Comparison of ENCODE assay signal across 9 cellular contexts in the genomic region with DNA sequence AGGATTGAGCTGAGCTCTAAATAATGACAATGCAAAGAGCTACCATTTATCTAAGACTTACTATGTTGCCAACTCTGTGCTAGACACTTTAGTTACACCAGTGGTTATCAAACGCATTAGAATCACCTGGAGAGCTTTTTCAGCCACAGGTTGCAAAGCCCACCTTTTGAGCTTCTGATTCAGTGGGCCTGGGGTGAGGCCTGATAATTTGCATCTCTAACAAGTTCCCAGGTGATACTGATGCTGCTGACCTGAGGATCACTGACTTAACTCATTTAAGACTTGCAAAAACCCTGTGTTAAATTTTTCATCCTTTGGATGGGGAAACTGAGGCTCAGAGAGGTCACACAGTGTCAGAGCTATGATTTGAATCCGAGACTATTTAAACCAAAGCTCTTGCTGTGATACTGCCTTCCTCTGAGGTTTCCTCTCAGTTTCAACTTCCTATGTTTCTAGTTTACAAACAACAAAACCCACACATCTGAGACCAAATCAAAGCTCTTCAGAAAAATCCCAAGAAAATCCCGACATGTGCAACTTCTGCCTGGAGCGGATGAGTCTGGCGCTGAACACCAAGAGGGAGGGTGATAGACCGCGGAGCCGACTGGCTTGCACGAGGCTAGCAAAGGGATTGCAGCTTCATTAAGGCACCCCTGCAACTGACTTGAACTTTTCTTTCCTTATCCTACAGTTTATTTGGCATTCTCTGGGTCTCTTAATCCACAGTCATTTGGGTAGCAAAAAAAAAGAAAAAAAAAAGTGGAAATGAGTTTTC.
DNase-seq lines count a peak whose midpoint lies in the region; ATAC-seq and TF ChIP-seq lines count a peak whose summit lies in the region.
"Had no signal": no experiment of that assay in that cellular context is flagged by ENCODE, and none has a peak within 500 bp of the region (broad histone marks: within the 10 kb centered on the region; RNA-seq: fewer than 3 reads in every experiment).

No MANE protein-coding gene starts in this region.

- no peaks in the 10 kb centered on the region for H3K27me3 ChIP-seq in BE2C

- no peak for TF ChIP-seq CTCF in BE2C (IDR thresholded peaks at IDR 0.05; ENCODE audit: low read depth, low read length)

- H3K4me1 Mint-ChIP-seq in immature natural killer cell = peaks cover 8 to 10% of the 10 kb centered on the region in 2 donors
- H3K4me1 Mint-ChIP-seq in stimulated activated naive B cell treated with anti-CD40 and anti-IgM and Interleukin-4, amounts not matched to agents 10 μg/mL and 1 μg/mL and 100 μg/mL, for 72 hours = peaks cover 11 to 17% of the 10 kb centered on the region in 2 donors
- peaks cover 13% of the 10 kb centered on the region for H3K4me1 Mint-ChIP-seq in activated naive CD4-positive, alpha-beta T cell treated with anti-CD3 and anti-CD28 coated beads for 36 hours (ENCODE audit: low read depth)

- no peaks in the 10 kb centered on the region for H3K36me3 ChIP-seq in BE2C

- peak; percentile 7 for DNase-seq in HCEC 1CT
- DNase-seq in amniotic epithelial cell (ENCODE audit: low read depth) = peak; percentile 47
- DNase-seq in immature natural killer cell = no peak
- no peak for DNase-seq in stimulated activated naive B cell treated with anti-CD40 and anti-IgM and Interleukin-4, amounts not matched to agents 10 μg/mL and 1 μg/mL and 100 μg/mL, for 72 hours
- no peak for DNase-seq in activated naive CD4-positive, alpha-beta T cell treated with anti-CD3 and anti-CD28 coated beads for 36 hours
- no peak for DNase-seq in mucosa of gallbladder (ENCODE audit: low spot score)
- DNase-seq in BE2C = no peak
- DNase-seq: activated gamma-delta T cell had no signal

- H3K4me3 ChIP-seq in BE2C (ENCODE audit: low read depth, low read length) = no peak overlapping the region; the same call in 1 of the 2 replicates

- no peaks in the 10 kb centered on the region for H3K4me1 ChIP-seq in BE2C

- intact Hi-C loops in activated naive CD4-positive, alpha-beta T cell treated with anti-CD3 and anti-CD28 coated beads for 36 hours (cut with micrococcal nuclease) = no loop called here

- H3K9me3 ChIP-seq in BE2C = no peaks in the 10 kb centered on the region

- H3K27me3 Mint-ChIP-seq in immature natural killer cell (ENCODE audit: low read depth in 3 of 3) = peaks cover 0 to 9% (median 6%) of the 10 kb centered on the region in 3 donors
- peaks cover 4 to 23% of the 10 kb centered on the region in 2 donors for H3K27me3 Mint-ChIP-seq in stimulated activated naive B cell treated with anti-CD40 and anti-IgM and Interleukin-4, amounts not matched to agents 10 μg/mL and 1 μg/mL and 100 μg/mL, for 72 hours
- peaks cover 14% of the 10 kb centered on the region for H3K27me3 Mint-ChIP-seq in activated naive CD4-positive, alpha-beta T cell treated with anti-CD3 and anti-CD28 coated beads for 36 hours (ENCODE audit: low read depth)

- H3K4me3 Mint-ChIP-seq in immature natural killer cell = peak overlapping the region in 4 of 5 donors; percentile 11 to 49 (median 44)
- H3K4me3 Mint-ChIP-seq in stimulated activated naive B cell treated with anti-CD40 and anti-IgM and Interleukin-4, amounts not matched to agents 10 μg/mL and 1 μg/mL and 100 μg/mL, for 72 hours = peak overlapping the region; percentile 20 to 71
- no peak overlapping the region for H3K4me3 Mint-ChIP-seq in activated naive CD4-positive, alpha-beta T cell treated with anti-CD3 and anti-CD28 coated beads for 36 hours

- no peak overlapping the region for H3K27ac Mint-ChIP-seq in immature natural killer cell
- H3K27ac Mint-ChIP-seq in stimulated activated naive B cell treated with anti-CD40 and anti-IgM and Interleukin-4, amounts not matched to agents 10 μg/mL and 1 μg/mL and 100 μg/mL, for 72 hours = no peak overlapping the region
- H3K27ac Mint-ChIP-seq in activated naive CD4-positive, alpha-beta T cell treated with anti-CD3 and anti-CD28 coated beads for 36 hours = no peak overlapping the region

- peaks cover 0 to 2% (median 0%) of the 10 kb centered on the region in 6 donors for H3K9me3 Mint-ChIP-seq in immature natural killer cell
- no peaks in the 10 kb centered on the region for H3K9me3 Mint-ChIP-seq in stimulated activated naive B cell treated with anti-CD40 and anti-IgM and Interleukin-4, amounts not matched to agents 10 μg/mL and 1 μg/mL and 100 μg/mL, for 72 hours
- H3K9me3 Mint-ChIP-seq in activated naive CD4-positive, alpha-beta T cell treated with anti-CD3 and anti-CD28 coated beads for 36 hours = no peaks in the 10 kb centered on the region

- CTCF ChIA-PET in activated naive CD4-positive, alpha-beta T cell treated with anti-CD3 and anti-CD28 coated beads for 36 hours (lab: Charles Lee) = no interaction called here

- no peaks in the 10 kb centered on the region for H3K36me3 Mint-ChIP-seq in immature natural killer cell
- no peaks in the 10 kb centered on the region for H3K36me3 Mint-ChIP-seq in stimulated activated naive B cell treated with anti-CD40 and anti-IgM and Interleukin-4, amounts not matched to agents 10 μg/mL and 1 μg/mL and 100 μg/mL, for 72 hours
- no peaks in the 10 kb centered on the region for H3K36me3 Mint-ChIP-seq in activated naive CD4-positive, alpha-beta T cell treated with anti-CD3 and anti-CD28 coated beads for 36 hours (ENCODE audit: low read depth)

- peak; percentile 18 to 33 for ATAC-seq in stimulated activated naive B cell treated with anti-CD40 and anti-IgM and Interleukin-4, amounts not matched to agents 10 μg/mL and 1 μg/mL and 100 μg/mL, for 72 hours (replicated peaks)
- ATAC-seq in GM21737 (IDR thresholded peaks at IDR 0.05; ENCODE audit: unreplicated experiment) = no peak

Comparison
In these comparisons a context has a peak if more than half of its experiments do, and no peak if none do; other contexts are left out.
1. DNase-seq: peak in HCEC 1CT (single experiment) and amniotic epithelial cell (single experiment); none in immature natural killer cell (0 of 3), stimulated activated naive B cell treated with anti-CD40 and anti-IgM and Interleukin-4, amounts not matched to agents 10 μg/mL and 1 μg/mL and 100 μg/mL, for 72 hours (single experiment), activated naive CD4-positive, alpha-beta T cell treated with anti-CD3 and anti-CD28 coated beads for 36 hours (single experiment), mucosa of gallbladder (single experiment) and BE2C (single experiment).